In genomic region chr7:111763221-111763791, GRCh38 we compare ENCODE assay signal across 8 cellular contexts.
A peak's percentile ranks its signal among the peaks of the same experiment; 100 is the strongest.
DNase-seq lines count a peak whose midpoint lies in the region; ATAC-seq and TF ChIP-seq lines count a peak whose summit lies in the region.

No MANE protein-coding gene starts in this region.

- no peak for ATAC-seq in CD4-positive, alpha-beta T cell (ENCODE audit: poor library complexity)
- ATAC-seq in GM21360 (IDR thresholded peaks at IDR 0.05; ENCODE audit: unreplicated experiment) = peak; percentile 60
- ATAC-seq in GM21390 (IDR thresholded peaks at IDR 0.05; ENCODE audit: unreplicated experiment) = no peak
- no peak for ATAC-seq in GM19452 (IDR thresholded peaks at IDR 0.05; ENCODE audit: unreplicated experiment)

- intact Hi-C loops in CD4-positive, alpha-beta T cell (cut with DNase I, micrococcal nuclease) = loop anchor here in 1 of 2 experiments (5.0 kb wide), 1 partner anchor 654 kb away; no protein-coding TSS in a partner anchor

- H3K27me3 Mint-ChIP-seq in CD4-positive, alpha-beta T cell = no peaks in the 10 kb centered on the region

- no peaks in the 10 kb centered on the region for H3K4me1 Mint-ChIP-seq in CD4-positive, alpha-beta T cell (ENCODE audit: low read depth)

- no peak overlapping the region for H3K4me3 Mint-ChIP-seq in CD4-positive, alpha-beta T cell

- POLR2A ChIA-PET in CD4-positive, alpha-beta T cell (lab: Charles Lee) = no interaction called here

- H3K9me3 ChIP-seq in CD4-positive, alpha-beta T cell (ENCODE audit: control insufficient read depth, low read length) = no peaks in the 10 kb centered on the region

- peak; percentile 15 for TF ChIP-seq CTCF in CD4-positive, alpha-beta T cell (IDR thresholded peaks at IDR 0.05)

- no peaks in the 10 kb centered on the region for H3K27me3 ChIP-seq in CD4-positive, alpha-beta T cell (ENCODE audit: control insufficient read depth, insufficient read depth, low read length)

- no peaks in the 10 kb centered on the region for H3K9me3 Mint-ChIP-seq in CD4-positive, alpha-beta T cell

- DNase-seq in CD4-positive, alpha-beta T cell = no peak
- DNase-seq in NCI-H2029 treated with DMSO at 0.1 percent for 48 hours (lab: John Stamatoyannopoulos, UW) (peak; percentile 44), amniotic epithelial cell (ENCODE audit: low read depth) (peak; percentile 59), iris pigment epithelial cell (ENCODE audit: low read depth) (peak; percentile 70)
- no peak for DNase-seq in NK-92 treated with Interleukin-12 subunit alpha and Interleukin-12 subunit beta, amount 100 ng/mL, for 24 hours (lab: John Stamatoyannopoulos, UW)

- CTCF ChIA-PET in CD4-positive, alpha-beta T cell (lab: Charles Lee) = no interaction called here

- H3K36me3 Mint-ChIP-seq in CD4-positive, alpha-beta T cell (ENCODE audit: low read depth) = no peaks in the 10 kb centered on the region

- no peak overlapping the region for H3K27ac ChIP-seq in CD4-positive, alpha-beta T cell (ENCODE audit: low read depth, low read length)

- H3K27ac Mint-ChIP-seq in CD4-positive, alpha-beta T cell = no peak overlapping the region

Comparison
In these comparisons a context has a peak if more than half of its experiments do, and no peak if none do; other contexts are left out.
1. DNase-seq: peak in NCI-H2029 treated with DMSO at 0.1 percent for 48 hours (single experiment), amniotic epithelial cell (single experiment) and iris pigment epithelial cell (single experiment); none in CD4-positive, alpha-beta T cell (0 of 10) and NK-92 treated with Interleukin-12 subunit alpha and Interleukin-12 subunit beta, amount 100 ng/mL, for 24 hours (single experiment).